In genomic region chr6:158314737-158315136, GRCh38 we compare ENCODE assay signal across 21 cellular contexts.
"Had no signal": no experiment of that assay in that cellular context is flagged by ENCODE, and none has a peak within 500 bp of the region (broad histone marks: within the 10 kb centered on the region; RNA-seq: fewer than 3 reads in every experiment).

No MANE protein-coding gene starts in this region.

- H3K9me3 Mint-ChIP-seq: activated naive CD8-positive, alpha-beta T cell treated with anti-CD3 and anti-CD28 coated beads, Interleukin-2, amount 10 ng/mL, durations not matched to agents 7 days and 5 days; activated T-helper 17 cell treated with anti-CD3 and anti-CD28 coated beads, Interleukin-2, amount 50 U/mL, for 72 hours; central memory CD8-positive, alpha-beta T cell; memory B cell had no signal

- H3K27me3 Mint-ChIP-seq: activated CD8-positive, alpha-beta T cell treated with anti-CD3 and anti-CD28 coated beads for 36 hours; activated naive CD8-positive, alpha-beta T cell treated with anti-CD3 and anti-CD28 coated beads, Interleukin-2, amount 10 ng/mL, durations not matched to agents 7 days and 5 days; activated T-helper 17 cell treated with anti-CD3 and anti-CD28 coated beads, Interleukin-2, amount 50 U/mL, for 72 hours; brain; central memory CD8-positive, alpha-beta T cell; memory B cell; naive B cell had no signal

- DNase-seq: activated CD4-positive, alpha-beta T cell treated with anti-CD3 and anti-CD28 coated beads for 48 hours; activated CD4-positive, CD25-positive, alpha-beta regulatory T cell; activated CD8-positive, alpha-beta T cell treated with anti-CD3 and anti-CD28 coated beads for 36 hours; activated naive CD4-positive, alpha-beta T cell; activated T-cell treated with anti-CD3 and anti-CD28 coated beads, Interleukin-2, amount 50 U/mL, for 1 hour; heart right ventricle; mucosa of descending colon; naive B cell; psoas muscle; right cardiac atrium; stimulated activated naive CD8-positive, alpha-beta T cell treated with anti-CD3 and anti-CD28 coated beads, Interleukin-15, Interleukin-2, amounts not matched to agents 100 U/mL and 50 U/mL, for 24 hours; substantia nigra; tibial artery had no signal

- H3K4me1 ChIP-seq: gastroesophageal sphincter, psoas muscle, tibial artery had no signal

- H3K27ac ChIP-seq: coronary artery, gastroesophageal sphincter, heart right ventricle, psoas muscle, skin epidermis, tibial artery had no signal

- H3K27ac Mint-ChIP-seq: activated CD8-positive, alpha-beta T cell treated with anti-CD3 and anti-CD28 coated beads for 36 hours; activated T-helper 17 cell treated with anti-CD3 and anti-CD28 coated beads, Interleukin-2, amount 50 U/mL, for 72 hours; brain had no signal

- H3K4me3 Mint-ChIP-seq: activated CD8-positive, alpha-beta T cell treated with anti-CD3 and anti-CD28 coated beads for 36 hours; activated T-helper 17 cell treated with anti-CD3 and anti-CD28 coated beads, Interleukin-2, amount 50 U/mL, for 72 hours; brain; central memory CD8-positive, alpha-beta T cell had no signal

- ATAC-seq: activated T-helper 17 cell treated with anti-CD3 and anti-CD28 coated beads, Interleukin-2, amount 50 U/mL, for 72 hours; gastroesophageal sphincter; heart right ventricle; mucosa of descending colon; psoas muscle; stimulated activated naive CD8-positive, alpha-beta T cell treated with anti-CD3 and anti-CD28 coated beads, Interleukin-15, Interleukin-2, amounts not matched to agents 100 U/mL and 50 U/mL, for 24 hours had no signal

- H3K27me3 ChIP-seq: gastroesophageal sphincter, heart right ventricle, tibial artery had no signal

- H3K9me3 ChIP-seq: tibial artery had no signal

- H3K4me3 ChIP-seq: coronary artery, gastroesophageal sphincter, mucosa of descending colon, psoas muscle, skin epidermis, tibial artery had no signal
